In the genomic region with DNA sequence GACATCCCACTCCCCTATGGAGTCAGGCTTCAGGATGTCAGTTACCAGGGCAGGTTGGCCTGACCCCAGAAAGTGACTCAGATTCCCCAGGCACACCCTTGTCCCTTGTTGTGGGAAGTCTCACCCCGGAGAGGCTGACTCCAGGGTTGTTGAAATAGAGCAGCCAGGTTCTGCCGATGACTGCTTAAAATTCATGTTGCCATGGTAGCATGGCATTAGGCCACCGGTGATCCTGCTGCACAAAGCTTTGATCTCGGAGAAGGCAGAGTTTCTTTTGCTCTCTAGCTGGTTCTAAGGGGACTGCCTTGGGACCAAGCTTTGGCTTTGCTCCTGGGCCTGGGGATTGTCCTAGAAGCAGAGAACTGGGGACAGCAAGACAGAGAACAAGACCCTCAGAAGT, we compare ENCODE assay signal across 9 cellular contexts.
DNase-seq lines count a peak whose midpoint lies in the region; ATAC-seq and TF ChIP-seq lines count a peak whose summit lies in the region.
"Had no signal": no experiment of that assay in that cellular context is flagged by ENCODE, and none has a peak within 500 bp of the region (broad histone marks: within the 10 kb centered on the region; RNA-seq: fewer than 3 reads in every experiment).

No MANE protein-coding gene starts in this region.

- TF ChIP-seq CTCF in fibroblast of the aortic adventitia (IDR thresholded peaks at IDR 0.05; ENCODE audit: insufficient read depth, low read length), result no peak

- peaks cover 30% of the 10 kb centered on the region for H3K27me3 Mint-ChIP-seq in stimulated activated naive CD8-positive, alpha-beta T cell treated with anti-CD3 and anti-CD28 coated beads, Interleukin-15, amount 100 ng/mL, for 72 hours

- no peak overlapping the region for H3K4me3 ChIP-seq in fibroblast of the aortic adventitia (ENCODE audit: low read depth, low read length)

- H3K4me3 Mint-ChIP-seq in stimulated activated naive CD8-positive, alpha-beta T cell treated with anti-CD3 and anti-CD28 coated beads, Interleukin-15, amount 100 ng/mL, for 72 hours, result peak overlapping the region in 1 of 2 donors; percentile 1

- ATAC-seq in stimulated activated naive CD8-positive, alpha-beta T cell treated with anti-CD3 and anti-CD28 coated beads, Interleukin-15, amount 100 ng/mL, for 72 hours, result peak; percentile 45
- ATAC-seq in HG02759 (IDR thresholded peaks at IDR 0.05; ENCODE audit: unreplicated experiment) (no peak), GM19455 (IDR thresholded peaks at IDR 0.05; ENCODE audit: unreplicated experiment) (no peak)

- DNase-seq in activated CD4-positive, alpha-beta T cell treated with anti-CD3 and anti-CD28 coated beads for 48 hours, result peak; percentile 45
- no peak for DNase-seq in activated CD4-positive, alpha-beta T cell treated with anti-CD3 and anti-CD28 coated beads for 1 hour
- DNase-seq in RKO (ENCODE audit: low spot score), result peak; percentile 11
- peak; percentile 70 for DNase-seq in fibroblast of the aortic adventitia (ENCODE audit: low read depth)
- no peak for DNase-seq in stimulated activated naive CD8-positive, alpha-beta T cell treated with anti-CD3 and anti-CD28 coated beads, Interleukin-15, amount 100 ng/mL, for 72 hours
- DNase-seq in AML-193 (lab: John Stamatoyannopoulos, UW), result no peak
- DNase-seq: GOT3 had no signal

- no peaks in the 10 kb centered on the region for H3K9me3 Mint-ChIP-seq in stimulated activated naive CD8-positive, alpha-beta T cell treated with anti-CD3 and anti-CD28 coated beads, Interleukin-15, amount 100 ng/mL, for 72 hours

- peak overlapping the region in 1 of 2 donors; percentile 5 for H3K27ac Mint-ChIP-seq in stimulated activated naive CD8-positive, alpha-beta T cell treated with anti-CD3 and anti-CD28 coated beads, Interleukin-15, amount 100 ng/mL, for 72 hours

- peaks cover 16% of the 10 kb centered on the region for H3K4me1 Mint-ChIP-seq in stimulated activated naive CD8-positive, alpha-beta T cell treated with anti-CD3 and anti-CD28 coated beads, Interleukin-15, amount 100 ng/mL, for 72 hours

Comparison
In these comparisons a context has a peak if more than half of its experiments do, and no peak if none do; other contexts are left out.
1. DNase-seq: peak in activated CD4-positive, alpha-beta T cell treated with anti-CD3 and anti-CD28 coated beads for 48 hours (single experiment), RKO (single experiment) and fibroblast of the aortic adventitia (single experiment); none in activated CD4-positive, alpha-beta T cell treated with anti-CD3 and anti-CD28 coated beads for 1 hour (single experiment), stimulated activated naive CD8-positive, alpha-beta T cell treated with anti-CD3 and anti-CD28 coated beads, Interleukin-15, amount 100 ng/mL, for 72 hours (0 of 2) and AML-193 (0 of 2).